In genomic region chr5:172771439-172772111, GRCh38 we compare ENCODE assay signal across 9 cellular contexts. TPM values are rescaled to one million over a fixed set of nuclear protein-coding genes. Genes with fewer than 3 reads are reported as not detected.
A peak's percentile ranks its signal among the peaks of the same experiment; 100 is the strongest.
DNase-seq lines count a peak whose midpoint lies in the region; ATAC-seq, FAIRE-seq and TF ChIP-seq lines count a peak whose summit lies in the region.
"Had no signal": no experiment of that assay in that cellular context is flagged by ENCODE, and none has a peak within 500 bp of the region (broad histone marks: within the 10 kb centered on the region; RNA-seq: fewer than 3 reads in every experiment).

No MANE protein-coding gene starts in this region.

- H3K4me3 ChIP-seq in colonic mucosa: peak overlapping the region; percentile 80

- FAIRE-seq in RCC 7860 (lab: Jason Lieb, UNC): no peak
- FAIRE-seq: colon had no signal

- peak overlapping the region; percentile 100 for H3K27ac ChIP-seq in colonic mucosa

- no peaks in the 10 kb centered on the region for H3K9me3 ChIP-seq in colonic mucosa

- peak overlapping the region; percentile 83 to 100 for H3K9ac ChIP-seq in colonic mucosa (ENCODE audit: low read depth in 2 of 2, low read length in 2 of 2)

- peak; percentile 15 for DNase-seq in activated T-cell treated with anti-CD3 and anti-CD28 coated beads, Interleukin-2, amount 50 U/mL, for 4 hours
- no peak for DNase-seq in activated T-cell treated with anti-CD3 and anti-CD28 coated beads, Interleukin-2, amount 50 U/mL, for 1 hour
- DNase-seq in RKO (ENCODE audit: low spot score): peak; percentile 48
- no peak for DNase-seq in colonic mucosa
- no peak for DNase-seq in mesothelial cell of epicardium (ENCODE audit: low spot score in 2 of 2, unreplicated experiment in 2 of 2)
- no peak for DNase-seq in activated CD4-positive, alpha-beta T cell treated with anti-CD3 and anti-CD28 coated beads for 1 hour
- DNase-seq in RCC 7860 (ENCODE audit: low spot score): no peak

- H3K4me1 ChIP-seq in colonic mucosa: peaks cover 28% of the 10 kb centered on the region

- peak overlapping the region; percentile 88 for H3K4me3 Mint-ChIP-seq in activated T-cell treated with anti-CD3 and anti-CD28 coated beads, Interleukin-2, amount 50 U/mL, for 4 hours
- H3K4me3 Mint-ChIP-seq in mesothelial cell of epicardium: peak overlapping the region; percentile 97

- ATAC-seq in activated T-cell treated with anti-CD3 and anti-CD28 coated beads, Interleukin-2, amount 50 U/mL, for 4 hours: peak; percentile 3 to 13
- ATAC-seq in GM21737 (IDR thresholded peaks at IDR 0.05; ENCODE audit: unreplicated experiment): no peak

- TF ChIP-seq CTCF in colonic mucosa (IDR thresholded peaks at IDR 0.05) (no peak), mesothelial cell of epicardium (IDR thresholded peaks at IDR 0.05; ENCODE audit: unreplicated experiment) (no peak)

- peaks cover 75% of the 10 kb centered on the region for H3K4me1 Mint-ChIP-seq in activated T-cell treated with anti-CD3 and anti-CD28 coated beads, Interleukin-2, amount 50 U/mL, for 4 hours (ENCODE audit: low read depth)
- peaks cover 53% of the 10 kb centered on the region for H3K4me1 Mint-ChIP-seq in mesothelial cell of epicardium

- H3K27me3 Mint-ChIP-seq in activated T-cell treated with anti-CD3 and anti-CD28 coated beads, Interleukin-2, amount 50 U/mL, for 4 hours (ENCODE audit: low read depth): no peaks in the 10 kb centered on the region
- no peaks in the 10 kb centered on the region for H3K27me3 Mint-ChIP-seq in mesothelial cell of epicardium (ENCODE audit: low read depth)

- intact Hi-C loops in colonic mucosa (cut with DNase I): loop anchor here (5.0 kb wide), 2 partner anchors 76 to 131 kb away; no protein-coding TSS in a partner anchor

- H3K9me3 Mint-ChIP-seq in activated T-cell treated with anti-CD3 and anti-CD28 coated beads, Interleukin-2, amount 50 U/mL, for 4 hours: no peaks in the 10 kb centered on the region
- H3K9me3 Mint-ChIP-seq in mesothelial cell of epicardium: no peaks in the 10 kb centered on the region

- peak overlapping the region; percentile 100 for H3K27ac Mint-ChIP-seq in mesothelial cell of epicardium

- peaks cover 20% of the 10 kb centered on the region for H3K36me3 Mint-ChIP-seq in activated T-cell treated with anti-CD3 and anti-CD28 coated beads, Interleukin-2, amount 50 U/mL, for 4 hours (ENCODE audit: insufficient read depth)
- H3K36me3 Mint-ChIP-seq in mesothelial cell of epicardium: peaks cover 10% of the 10 kb centered on the region

- peaks cover 12% of the 10 kb centered on the region for H3K36me3 ChIP-seq in colonic mucosa

- no peaks in the 10 kb centered on the region for H3K27me3 ChIP-seq in colonic mucosa

RNA-seq across cellular contexts. Expression of gene DUSP1, which starts 0.6 kb away (rescaled TPM):
- total RNA-seq in activated T-cell treated with anti-CD3 and anti-CD28 coated beads, Interleukin-2, amount 50 U/mL, for 4 hours: 10 to 100 TPM; 11.4 to 15.0 (median 15.0) TPM
- total RNA-seq in colonic mucosa: 100 to 1,000 TPM in 1 of 2 donors, 10 to 100 TPM in 1; 61.7 to 102 TPM
- total RNA-seq in mesothelial cell of epicardium: 116 to 126 TPM (median 120 TPM) in 3 replicates

Comparison
In these comparisons a context has a peak if more than half of its experiments do, and no peak if none do; other contexts are left out.
1. DNase-seq: peak in activated T-cell treated with anti-CD3 and anti-CD28 coated beads, Interleukin-2, amount 50 U/mL, for 4 hours (single experiment) and RKO (single experiment); none in activated T-cell treated with anti-CD3 and anti-CD28 coated beads, Interleukin-2, amount 50 U/mL, for 1 hour (single experiment), colonic mucosa (single experiment), mesothelial cell of epicardium (0 of 2), activated CD4-positive, alpha-beta T cell treated with anti-CD3 and anti-CD28 coated beads for 1 hour (single experiment) and RCC 7860 (single experiment).